17 cellular contexts compared by ENCODE assay signal in the genomic region with DNA sequence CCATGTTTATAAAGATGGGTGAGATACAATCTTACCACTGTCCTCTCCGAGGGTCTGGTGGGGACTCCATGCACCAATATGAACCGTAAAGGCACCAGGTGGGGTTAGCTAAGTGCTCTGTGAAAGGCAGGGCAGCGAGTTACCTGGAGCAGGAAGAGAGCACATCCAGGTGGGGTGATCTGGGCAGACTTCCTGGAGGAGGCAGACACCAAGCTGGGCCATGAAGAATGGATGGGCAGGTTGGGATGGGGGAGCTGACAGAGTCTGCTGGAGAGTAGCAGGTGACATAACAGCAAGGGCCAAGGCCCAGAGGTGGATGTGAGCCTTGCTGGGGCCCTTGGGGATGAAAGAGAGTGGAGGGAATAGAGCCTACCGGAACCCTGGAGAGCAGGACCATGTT.
"Had no signal": no experiment of that assay in that cellular context is flagged by ENCODE, and none has a peak within 500 bp of the region (broad histone marks: within the 10 kb centered on the region; RNA-seq: fewer than 3 reads in every experiment).

No MANE protein-coding gene starts in this region.

- H3K4me3 Mint-ChIP-seq: dendritic cell treated with granulocyte-macrophage colony-stimulating factor and Interleukin-4, amounts not matched to agents 40 ng/mL and 50 ng/mL, for 4 days; mesothelial cell of epicardium; neural crest cell; stimulated activated naive CD8-positive, alpha-beta T cell treated with anti-CD3 and anti-CD28 coated beads, Interleukin-15, Interleukin-2, amounts not matched to agents 100 ng/mL and 50 ng/mL, for 24 hours; type B pancreatic cell had no signal

- ATAC-seq: esophagus mucosa, gastrocnemius medialis, heart left ventricle, left lung had no signal

- H3K4me1 Mint-ChIP-seq: mesothelial cell of epicardium, neural crest cell had no signal

- H3K27me3 Mint-ChIP-seq: dendritic cell treated with granulocyte-macrophage colony-stimulating factor and Interleukin-4, amounts not matched to agents 40 ng/mL and 50 ng/mL, for 4 days; stimulated activated naive CD8-positive, alpha-beta T cell treated with anti-CD3 and anti-CD28 coated beads, Interleukin-15, Interleukin-2, amounts not matched to agents 100 ng/mL and 50 ng/mL, for 24 hours; type B pancreatic cell had no signal

- DNase-seq: activated CD4-positive, CD25-positive, alpha-beta regulatory T cell; activated gamma-delta T cell treated with Interleukin-2 at 50 U/mL for 16 hours; activated T-cell treated with anti-CD3 and anti-CD28 coated beads, Interleukin-2, amount 50 U/mL, for 1 hour; adrenal gland; effector CD8-positive, alpha-beta T cell; gastrocnemius medialis; heart left ventricle; stimulated activated CD4-positive, alpha-beta T cell treated with anti-CD3 and anti-CD28 coated beads, Interleukin-2, amount 100 ng/mL, for 24 hours; SW 1271; T-helper 9 cell had no signal

- H3K9me3 Mint-ChIP-seq: dendritic cell treated with granulocyte-macrophage colony-stimulating factor and Interleukin-4, amounts not matched to agents 40 ng/mL and 50 ng/mL, for 4 days; mesothelial cell of epicardium; neural crest cell; stimulated activated naive CD8-positive, alpha-beta T cell treated with anti-CD3 and anti-CD28 coated beads, Interleukin-15, Interleukin-2, amounts not matched to agents 100 ng/mL and 50 ng/mL, for 24 hours; type B pancreatic cell had no signal

- H3K27ac Mint-ChIP-seq: dendritic cell treated with granulocyte-macrophage colony-stimulating factor and Interleukin-4, amounts not matched to agents 40 ng/mL and 50 ng/mL, for 4 days; mesothelial cell of epicardium; type B pancreatic cell had no signal
